ENCODE assay signal across 32 cellular contexts in genomic region chr10:86819567-86819966, GRCh38.
"Had no signal": no experiment of that assay in that cellular context is flagged by ENCODE, and none has a peak within 500 bp of the region (broad histone marks: within the 10 kb centered on the region; RNA-seq: fewer than 3 reads in every experiment).

No MANE protein-coding gene starts in this region.

- H3K9ac ChIP-seq: SK-N-SH had no signal

- H3K4me1 Mint-ChIP-seq: activated CD4-positive, alpha-beta T cell treated with anti-CD3 and anti-CD28 coated beads for 36 hours; activated CD4-positive, alpha-beta T cell treated with anti-CD3 and anti-CD28 coated beads, Interleukin-2, amount 10 ng/mL, durations not matched to agents 7 days and 5 days; activated naive CD4-positive, alpha-beta T cell treated with anti-CD3 and anti-CD28 coated beads, Interleukin-2, amount 50 U/mL, for 24 hours had no signal

- FAIRE-seq: colon, TTC549 had no signal

- H3K4me3 ChIP-seq: MG63, Peyer's patch, SJSA1 had no signal

- H3K27me3 ChIP-seq: MG63, Peyer's patch, SJSA1 had no signal

- DNase-seq: activated CD4-positive, alpha-beta T cell treated with anti-CD3 and anti-CD28 coated beads for 36 hours; activated CD4-positive, alpha-beta T cell treated with anti-CD3 and anti-CD28 coated beads, Interleukin-2, amount 10 ng/mL, durations not matched to agents 7 days and 5 days; activated CD4-positive, alpha-beta T cell treated with anti-CD3 and anti-CD28 coated beads, Interleukin-2, amount 50 U/mL, for 48 hours; activated CD8-positive, alpha-beta T cell treated with anti-CD3 and anti-CD28 coated beads, Interleukin-2, amount 10 ng/mL, durations not matched to agents 7 days and 5 days; activated gamma-delta T cell; activated naive CD4-positive, alpha-beta T cell treated with Interleukin-2 at 50 U/mL for 16 hours; activated naive CD8-positive, alpha-beta T cell treated with anti-CD3 and anti-CD28 coated beads, Interleukin-2, amount 10 ng/mL, durations not matched to agents 7 days and 5 days; activated T-cell treated with anti-CD3 and anti-CD28 coated beads, Interleukin-2, amount 50 U/mL, for 24 hours; central memory CD4-positive, alpha-beta T cell; Kasumi-1; MG63; NCI-H1092; NCI-H1436 treated with DMSO at 0.1 percent for 48 hours; NCI-H1694 treated with DMSO at 0.1 percent for 48 hours; NCI-H2029; NCI-H345; NCI-H524 treated with DMSO at 0.1 percent for 48 hours; NK-92 treated with Interleukin-12 subunit alpha and Interleukin-12 subunit beta, amount 100 ng/mL, for 24 hours; PC-3; Peyer's patch; RPMI8226; SHP77 treated with DMSO at 0.1 percent for 48 hours; SK-N-SH; T-cell; T-helper 17 cell; T1000 had no signal

- H3K9me3 ChIP-seq: MG63, Peyer's patch, SJSA1, SK-N-SH had no signal

- H3K27me3 Mint-ChIP-seq: activated CD4-positive, alpha-beta T cell treated with anti-CD3 and anti-CD28 coated beads for 36 hours; activated CD4-positive, alpha-beta T cell treated with anti-CD3 and anti-CD28 coated beads, Interleukin-2, amount 10 ng/mL, durations not matched to agents 7 days and 5 days; activated naive CD4-positive, alpha-beta T cell treated with anti-CD3 and anti-CD28 coated beads, Interleukin-2, amount 50 U/mL, for 24 hours; activated naive CD8-positive, alpha-beta T cell treated with anti-CD3 and anti-CD28 coated beads, Interleukin-2, amount 10 ng/mL, durations not matched to agents 7 days and 5 days; activated T-cell treated with anti-CD3 and anti-CD28 coated beads, Interleukin-2, amount 50 U/mL, for 24 hours; brain; T-cell; T-helper 17 cell had no signal

- H3K36me3 Mint-ChIP-seq: activated naive CD8-positive, alpha-beta T cell treated with anti-CD3 and anti-CD28 coated beads, Interleukin-2, amount 10 ng/mL, durations not matched to agents 7 days and 5 days had no signal

- H3K9me3 Mint-ChIP-seq: activated CD4-positive, alpha-beta T cell treated with anti-CD3 and anti-CD28 coated beads, Interleukin-2, amount 10 ng/mL, durations not matched to agents 7 days and 5 days; activated naive CD4-positive, alpha-beta T cell treated with anti-CD3 and anti-CD28 coated beads, Interleukin-2, amount 50 U/mL, for 24 hours; activated naive CD8-positive, alpha-beta T cell treated with anti-CD3 and anti-CD28 coated beads, Interleukin-2, amount 10 ng/mL, durations not matched to agents 7 days and 5 days; activated T-cell treated with anti-CD3 and anti-CD28 coated beads, Interleukin-2, amount 50 U/mL, for 24 hours; activated T-helper 2 cell treated with anti-CD3 and anti-CD28 coated beads, Interferon-gamma antibody, Interleukin-2, Interleukin-4, amounts not matched to agents 10 μg/mL and 5 μg/mL and 100 μg/mL, durations not matched to agents 14 hours and 24 hours and 36 hours; T-cell had no signal

- H3K27ac Mint-ChIP-seq: activated CD4-positive, alpha-beta T cell treated with anti-CD3 and anti-CD28 coated beads for 36 hours; activated CD4-positive, alpha-beta T cell treated with anti-CD3 and anti-CD28 coated beads, Interleukin-2, amount 10 ng/mL, durations not matched to agents 7 days and 5 days; activated CD8-positive, alpha-beta T cell treated with anti-CD3 and anti-CD28 coated beads, Interleukin-2, amount 10 ng/mL, durations not matched to agents 7 days and 5 days; activated naive CD4-positive, alpha-beta T cell treated with anti-CD3 and anti-CD28 coated beads, Interleukin-2, amount 50 U/mL, for 24 hours; activated naive CD8-positive, alpha-beta T cell treated with anti-CD3 and anti-CD28 coated beads, Interleukin-2, amount 10 ng/mL, durations not matched to agents 7 days and 5 days; activated T-cell treated with anti-CD3 and anti-CD28 coated beads, Interleukin-2, amount 50 U/mL, for 24 hours; activated T-helper 2 cell treated with anti-CD3 and anti-CD28 coated beads, Interferon-gamma antibody, Interleukin-2, Interleukin-4, amounts not matched to agents 10 μg/mL and 5 μg/mL and 100 μg/mL, durations not matched to agents 14 hours and 24 hours and 36 hours; brain; T-cell; T-helper 17 cell had no signal

- H3K4me3 Mint-ChIP-seq: activated CD4-positive, alpha-beta T cell treated with anti-CD3 and anti-CD28 coated beads for 36 hours; activated CD4-positive, alpha-beta T cell treated with anti-CD3 and anti-CD28 coated beads, Interleukin-2, amount 10 ng/mL, durations not matched to agents 7 days and 5 days; activated CD8-positive, alpha-beta T cell treated with anti-CD3 and anti-CD28 coated beads, Interleukin-2, amount 10 ng/mL, durations not matched to agents 7 days and 5 days; activated naive CD4-positive, alpha-beta T cell treated with anti-CD3 and anti-CD28 coated beads, Interleukin-2, amount 50 U/mL, for 24 hours; activated naive CD8-positive, alpha-beta T cell treated with anti-CD3 and anti-CD28 coated beads, Interleukin-2, amount 10 ng/mL, durations not matched to agents 7 days and 5 days; activated T-cell treated with anti-CD3 and anti-CD28 coated beads, Interleukin-2, amount 50 U/mL, for 24 hours; brain; T-cell; T-helper 17 cell had no signal

- H3K4me2 ChIP-seq: SK-N-SH had no signal

- H3K27ac ChIP-seq: Peyer's patch, SJSA1 had no signal

- H3K36me3 ChIP-seq: Peyer's patch had no signal
